In the genomic region with DNA sequence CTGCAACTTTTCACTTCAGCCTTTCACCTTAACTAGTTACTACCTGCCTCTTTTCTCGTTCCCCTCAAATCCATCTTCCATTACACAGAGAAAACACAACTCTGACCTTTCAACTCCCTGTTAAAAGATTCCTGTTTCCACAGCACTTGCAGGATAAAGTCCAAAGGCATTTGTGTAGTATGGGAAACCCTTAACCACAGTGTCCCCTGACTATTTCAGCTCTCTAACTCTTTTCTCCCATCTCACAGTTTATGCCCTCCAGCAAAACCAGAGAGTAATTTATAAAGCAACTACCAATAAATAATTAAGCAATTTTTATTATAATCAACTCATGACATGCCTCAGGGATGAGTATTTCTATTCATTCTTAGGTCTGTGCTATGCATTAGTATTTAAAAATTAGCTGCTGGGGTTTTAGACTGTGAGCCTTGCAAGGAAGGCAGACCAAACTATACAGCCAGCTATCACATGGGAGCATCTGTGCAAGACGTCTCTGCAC, we compare ENCODE assay signal across 1 cellular context.
TF ChIP-seq lines count a peak whose summit lies in the region.

No MANE protein-coding gene starts in this region.

TF ChIP-seq in HepG2, 621 proteins besides CTCF, POLR2A, EP300 and RAD21 (continued from another document and continues in another):
- TF ChIP-seq, protein P1, sequence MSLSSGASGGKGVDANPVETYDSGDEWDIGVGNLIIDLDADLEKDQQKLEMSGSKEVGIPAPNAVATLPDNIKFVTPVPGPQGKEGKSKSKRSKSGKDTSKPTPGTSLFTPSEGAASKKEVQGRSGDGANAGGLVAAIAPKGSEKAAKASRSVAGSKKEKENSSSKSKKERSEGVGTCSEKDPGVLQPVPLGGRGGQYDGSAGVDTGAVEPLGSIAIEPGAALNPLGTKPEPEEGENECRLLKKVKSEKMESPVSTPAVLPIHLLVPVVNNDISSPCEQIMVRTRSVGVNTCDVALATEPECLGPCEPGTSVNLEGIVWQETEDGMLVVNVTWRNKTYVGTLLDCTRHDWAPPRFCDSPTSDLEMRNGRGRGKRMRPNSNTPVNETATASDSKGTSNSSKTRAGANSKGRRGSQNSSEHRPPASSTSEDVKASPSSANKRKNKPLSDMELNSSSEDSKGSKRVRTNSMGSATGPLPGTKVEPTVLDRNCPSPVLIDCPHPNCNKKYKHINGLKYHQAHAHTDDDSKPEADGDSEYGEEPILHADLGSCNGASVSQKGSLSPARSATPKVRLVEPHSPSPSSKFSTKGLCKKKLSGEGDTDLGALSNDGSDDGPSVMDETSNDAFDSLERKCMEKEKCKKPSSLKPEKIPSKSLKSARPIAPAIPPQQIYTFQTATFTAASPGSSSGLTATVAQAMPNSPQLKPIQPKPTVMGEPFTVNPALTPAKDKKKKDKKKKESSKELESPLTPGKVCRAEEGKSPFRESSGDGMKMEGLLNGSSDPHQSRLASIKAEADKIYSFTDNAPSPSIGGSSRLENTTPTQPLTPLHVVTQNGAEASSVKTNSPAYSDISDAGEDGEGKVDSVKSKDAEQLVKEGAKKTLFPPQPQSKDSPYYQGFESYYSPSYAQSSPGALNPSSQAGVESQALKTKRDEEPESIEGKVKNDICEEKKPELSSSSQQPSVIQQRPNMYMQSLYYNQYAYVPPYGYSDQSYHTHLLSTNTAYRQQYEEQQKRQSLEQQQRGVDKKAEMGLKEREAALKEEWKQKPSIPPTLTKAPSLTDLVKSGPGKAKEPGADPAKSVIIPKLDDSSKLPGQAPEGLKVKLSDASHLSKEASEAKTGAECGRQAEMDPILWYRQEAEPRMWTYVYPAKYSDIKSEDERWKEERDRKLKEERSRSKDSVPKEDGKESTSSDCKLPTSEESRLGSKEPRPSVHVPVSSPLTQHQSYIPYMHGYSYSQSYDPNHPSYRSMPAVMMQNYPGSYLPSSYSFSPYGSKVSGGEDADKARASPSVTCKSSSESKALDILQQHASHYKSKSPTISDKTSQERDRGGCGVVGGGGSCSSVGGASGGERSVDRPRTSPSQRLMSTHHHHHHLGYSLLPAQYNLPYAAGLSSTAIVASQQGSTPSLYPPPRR (CRISPR knock-in tag; IDR thresholded peaks at IDR 0.05; ENCODE audit: borderline replicate concordance) = no peak
- no peak for TF ChIP-seq KDM3A (CRISPR knock-in tag; IDR thresholded peaks at IDR 0.05; ENCODE audit: low read depth)
- TF ChIP-seq ZNF792 (CRISPR knock-in tag; IDR thresholded peaks at IDR 0.05) = no peak
- TF ChIP-seq NR2F2 (IDR thresholded peaks at IDR 0.05; ENCODE audit: borderline replicate concordance, low read depth) = peak; percentile 48; the same call in 1 of the 2 replicates
- TF ChIP-seq PRMT3 (CRISPR knock-in tag; IDR thresholded peaks at IDR 0.05; ENCODE audit: borderline replicate concordance, low read depth) = no peak
- no peak for TF ChIP-seq FOXP1 (IDR thresholded peaks at IDR 0.05)
- peak; percentile 38; the same call in 1 of the 2 replicates for TF ChIP-seq FOXP1 (CRISPR knock-in tag; IDR thresholded peaks at IDR 0.05)
- peak; percentile 41 for TF ChIP-seq MED1 (CRISPR knock-in tag; IDR thresholded peaks at IDR 0.05)
- no peak for TF ChIP-seq ZNF30 (CRISPR knock-in tag; IDR thresholded peaks at IDR 0.05)
- TF ChIP-seq KLF15 (CRISPR knock-in tag; IDR thresholded peaks at IDR 0.05; ENCODE audit: borderline replicate concordance) = no peak
- TF ChIP-seq TEAD3 (CRISPR knock-in tag; optimal IDR thresholded peaks at IDR 0.05; ENCODE audit: borderline replicate concordance) = no peak
- TF ChIP-seq CBX2 (IDR thresholded peaks at IDR 0.05; ENCODE audit: low read depth, low read length) = no peak
- no peak for TF ChIP-seq CBX2 (CRISPR knock-in tag; IDR thresholded peaks at IDR 0.05; ENCODE audit: low read depth)
- TF ChIP-seq, protein P2, sequence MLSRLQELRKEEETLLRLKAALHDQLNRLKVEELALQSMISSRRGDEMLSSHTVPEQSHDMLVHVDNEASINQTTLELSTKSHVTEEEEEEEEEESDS (CRISPR knock-in tag; IDR thresholded peaks at IDR 0.05; ENCODE audit: borderline replicate concordance) = no peak
- no peak for TF ChIP-seq GPN1 (CRISPR knock-in tag; IDR thresholded peaks at IDR 0.05; ENCODE audit: borderline replicate concordance)
- TF ChIP-seq ZNF101 (CRISPR knock-in tag; IDR thresholded peaks at IDR 0.05; ENCODE audit: borderline replicate concordance, low read depth) = no peak
- TF ChIP-seq ZNF660 (CRISPR knock-in tag; IDR thresholded peaks at IDR 0.05; ENCODE audit: borderline replicate concordance, low read depth) = no peak
- no peak for TF ChIP-seq ZEB1 (IDR thresholded peaks at IDR 0.05; ENCODE audit: insufficient replicate concordance, low read depth)
- no peak for TF ChIP-seq ZNF549 (CRISPR knock-in tag; IDR thresholded peaks at IDR 0.05)
- no peak for TF ChIP-seq CAMTA2 (CRISPR knock-in tag; IDR thresholded peaks at IDR 0.05; ENCODE audit: borderline replicate concordance)
- no peak for TF ChIP-seq ZNF775 (CRISPR knock-in tag; IDR thresholded peaks at IDR 0.05; ENCODE audit: borderline replicate concordance)
- no peak for TF ChIP-seq MBNL3 (CRISPR knock-in tag; conservative IDR thresholded peaks at IDR 0.05)
- peak; percentile 54 for TF ChIP-seq KAT8 (CRISPR knock-in tag; IDR thresholded peaks at IDR 0.05)
- TF ChIP-seq AGO2 (optimal IDR thresholded peaks at IDR 0.05; ENCODE audit: low read depth, low read length) = no peak
- no peak for TF ChIP-seq ARHGAP35 (CRISPR knock-in tag; IDR thresholded peaks at IDR 0.05; ENCODE audit: borderline replicate concordance)
- no peak for TF ChIP-seq PAF1 (CRISPR knock-in tag; IDR thresholded peaks at IDR 0.05)
- no peak for TF ChIP-seq TSC22D2 (CRISPR knock-in tag; IDR thresholded peaks at IDR 0.05; ENCODE audit: borderline replicate concordance)
- TF ChIP-seq PBX3 (CRISPR knock-in tag; IDR thresholded peaks at IDR 0.05; ENCODE audit: borderline replicate concordance) = no peak
- TF ChIP-seq IRX3 (CRISPR knock-in tag; IDR thresholded peaks at IDR 0.05; ENCODE audit: borderline replicate concordance, low read depth) = no peak
- no peak for TF ChIP-seq ZNF704 (CRISPR knock-in tag; IDR thresholded peaks at IDR 0.05; ENCODE audit: borderline replicate concordance)
- TF ChIP-seq MBD4 (IDR thresholded peaks at IDR 0.05; ENCODE audit: borderline replicate concordance, low read length) = no peak
- peak; percentile 71; the same call in 1 of the 2 replicates for TF ChIP-seq ZSCAN5A (CRISPR knock-in tag; IDR thresholded peaks at IDR 0.05; ENCODE audit: borderline replicate concordance)
- no peak for TF ChIP-seq SMARCC2 (IDR thresholded peaks at IDR 0.05)
- no peak for TF ChIP-seq ZNF556 (CRISPR knock-in tag; IDR thresholded peaks at IDR 0.05; ENCODE audit: borderline replicate concordance)
- TF ChIP-seq RELA (CRISPR knock-in tag; IDR thresholded peaks at IDR 0.05) = no peak
- TF ChIP-seq ZNF607 (CRISPR knock-in tag; IDR thresholded peaks at IDR 0.05; ENCODE audit: borderline replicate concordance) = no peak
- no peak for TF ChIP-seq CEBPB (IDR thresholded peaks at IDR 0.05; ENCODE audit: borderline replicate concordance, low read depth, low read length)
- TF ChIP-seq FOXO1 (CRISPR knock-in tag; IDR thresholded peaks at IDR 0.05) = no peak; the same call in 1 of the 2 replicates
- no peak for TF ChIP-seq ZNF766 (CRISPR knock-in tag; IDR thresholded peaks at IDR 0.05; ENCODE audit: borderline replicate concordance)
- TF ChIP-seq NAIF1 (CRISPR knock-in tag; IDR thresholded peaks at IDR 0.05; ENCODE audit: borderline replicate concordance) = no peak
- TF ChIP-seq REL (CRISPR knock-in tag; conservative IDR thresholded peaks at IDR 0.05) = no peak
- peak; percentile 38; the same call in 1 of the 2 replicates for TF ChIP-seq FOXA3 (CRISPR knock-in tag; IDR thresholded peaks at IDR 0.05)
- TF ChIP-seq ZNF740 (CRISPR knock-in tag; IDR thresholded peaks at IDR 0.05) = no peak
- TF ChIP-seq ZFAT (CRISPR knock-in tag; conservative IDR thresholded peaks at IDR 0.05) = no peak
- TF ChIP-seq SRSF4 (IDR thresholded peaks at IDR 0.05; ENCODE audit: low read depth, low read length, poor library complexity, severe bottlenecking) = no peak
- TF ChIP-seq, protein P3, sequence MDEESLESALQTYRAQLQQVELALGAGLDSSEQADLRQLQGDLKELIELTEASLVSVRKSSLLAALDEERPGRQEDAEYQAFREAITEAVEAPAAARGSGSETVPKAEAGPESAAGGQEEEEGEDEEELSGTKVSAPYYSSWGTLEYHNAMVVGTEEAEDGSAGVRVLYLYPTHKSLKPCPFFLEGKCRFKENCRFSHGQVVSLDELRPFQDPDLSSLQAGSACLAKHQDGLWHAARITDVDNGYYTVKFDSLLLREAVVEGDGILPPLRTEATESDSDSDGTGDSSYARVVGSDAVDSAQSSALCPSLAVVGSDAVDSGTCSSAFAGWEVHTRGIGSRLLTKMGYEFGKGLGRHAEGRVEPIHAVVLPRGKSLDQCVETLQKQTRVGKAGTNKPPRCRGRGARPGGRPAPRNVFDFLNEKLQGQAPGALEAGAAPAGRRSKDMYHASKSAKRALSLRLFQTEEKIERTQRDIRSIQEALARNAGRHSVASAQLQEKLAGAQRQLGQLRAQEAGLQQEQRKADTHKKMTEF (CRISPR knock-in tag; IDR thresholded peaks at IDR 0.05) = no peak
- TF ChIP-seq ZFP41 (CRISPR knock-in tag; IDR thresholded peaks at IDR 0.05; ENCODE audit: borderline replicate concordance) = no peak
- TF ChIP-seq ZNF547 (CRISPR knock-in tag; IDR thresholded peaks at IDR 0.05) = no peak
- TF ChIP-seq NR2F1 (CRISPR knock-in tag; IDR thresholded peaks at IDR 0.05) = 0 out of 4 replicates have a peak, but pooled peaks have one; percentile 36 to 50
- TF ChIP-seq CBX1 (IDR thresholded peaks at IDR 0.05; ENCODE audit: low read depth) = no peak
- no peak for TF ChIP-seq ZFP37 (CRISPR knock-in tag; IDR thresholded peaks at IDR 0.05; ENCODE audit: borderline replicate concordance)
- TF ChIP-seq ZKSCAN5 (CRISPR knock-in tag; IDR thresholded peaks at IDR 0.05) = no peak
- TF ChIP-seq CCAR2 (optimal IDR thresholded peaks at IDR 0.05; ENCODE audit: low read depth, low read length) = no peak
- no peak for TF ChIP-seq KLF12 (CRISPR knock-in tag; IDR thresholded peaks at IDR 0.05; ENCODE audit: borderline replicate concordance)
- TF ChIP-seq NFIB (CRISPR knock-in tag; IDR thresholded peaks at IDR 0.05; ENCODE audit: borderline replicate concordance) = no peak
- no peak for TF ChIP-seq KLF6 (CRISPR knock-in tag; IDR thresholded peaks at IDR 0.05)
- no peak for TF ChIP-seq HOXA9 (CRISPR knock-in tag; IDR thresholded peaks at IDR 0.05; ENCODE audit: borderline replicate concordance)
- TF ChIP-seq POLR2AphosphoS5 (IDR thresholded peaks at IDR 0.05; ENCODE audit: low read depth, low read length) = no peak
- peak; percentile 53; the same call in 1 of the 2 replicates for TF ChIP-seq TARDBP (CRISPR knock-in tag; IDR thresholded peaks at IDR 0.05)
- TF ChIP-seq, protein P4, sequence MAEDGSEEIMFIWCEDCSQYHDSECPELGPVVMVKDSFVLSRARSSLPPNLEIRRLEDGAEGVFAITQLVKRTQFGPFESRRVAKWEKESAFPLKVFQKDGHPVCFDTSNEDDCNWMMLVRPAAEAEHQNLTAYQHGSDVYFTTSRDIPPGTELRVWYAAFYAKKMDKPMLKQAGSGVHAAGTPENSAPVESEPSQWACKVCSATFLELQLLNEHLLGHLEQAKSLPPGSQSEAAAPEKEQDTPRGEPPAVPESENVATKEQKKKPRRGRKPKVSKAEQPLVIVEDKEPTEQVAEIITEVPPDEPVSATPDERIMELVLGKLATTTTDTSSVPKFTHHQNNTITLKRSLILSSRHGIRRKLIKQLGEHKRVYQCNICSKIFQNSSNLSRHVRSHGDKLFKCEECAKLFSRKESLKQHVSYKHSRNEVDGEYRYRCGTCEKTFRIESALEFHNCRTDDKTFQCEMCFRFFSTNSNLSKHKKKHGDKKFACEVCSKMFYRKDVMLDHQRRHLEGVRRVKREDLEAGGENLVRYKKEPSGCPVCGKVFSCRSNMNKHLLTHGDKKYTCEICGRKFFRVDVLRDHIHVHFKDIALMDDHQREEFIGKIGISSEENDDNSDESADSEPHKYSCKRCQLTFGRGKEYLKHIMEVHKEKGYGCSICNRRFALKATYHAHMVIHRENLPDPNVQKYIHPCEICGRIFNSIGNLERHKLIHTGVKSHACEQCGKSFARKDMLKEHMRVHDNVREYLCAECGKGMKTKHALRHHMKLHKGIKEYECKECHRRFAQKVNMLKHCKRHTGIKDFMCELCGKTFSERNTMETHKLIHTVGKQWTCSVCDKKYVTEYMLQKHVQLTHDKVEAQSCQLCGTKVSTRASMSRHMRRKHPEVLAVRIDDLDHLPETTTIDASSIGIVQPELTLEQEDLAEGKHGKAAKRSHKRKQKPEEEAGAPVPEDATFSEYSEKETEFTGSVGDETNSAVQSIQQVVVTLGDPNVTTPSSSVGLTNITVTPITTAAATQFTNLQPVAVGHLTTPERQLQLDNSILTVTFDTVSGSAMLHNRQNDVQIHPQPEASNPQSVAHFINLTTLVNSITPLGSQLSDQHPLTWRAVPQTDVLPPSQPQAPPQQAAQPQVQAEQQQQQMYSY (CRISPR knock-in tag; IDR thresholded peaks at IDR 0.05) = peak; percentile 31; the same call in 1 of the 2 replicates
